32 cellular contexts compared by ENCODE assay signal in the genomic region with DNA sequence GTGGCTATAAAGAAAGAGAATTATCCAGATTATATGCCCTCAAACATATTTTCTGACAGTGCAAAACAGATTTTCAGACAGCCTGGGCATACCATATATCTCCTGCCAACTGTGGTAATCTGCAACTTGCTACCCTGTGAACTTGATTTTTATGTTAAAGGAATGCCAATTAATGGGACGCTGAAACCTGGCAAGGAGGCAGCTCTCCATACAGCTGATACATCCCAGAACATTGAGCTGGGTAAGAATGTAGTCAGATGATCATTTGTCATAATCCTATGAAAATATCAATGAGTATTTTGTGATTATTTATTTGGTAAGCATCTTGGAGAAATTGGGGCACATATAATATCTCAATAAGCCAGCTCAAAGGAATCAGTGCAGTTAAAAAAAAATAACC.
"Had no signal": no experiment of that assay in that cellular context is flagged by ENCODE, and none has a peak within 500 bp of the region (broad histone marks: within the 10 kb centered on the region; RNA-seq: fewer than 3 reads in every experiment).

No MANE protein-coding gene starts in this region.

- H3K9me3 ChIP-seq: body of pancreas, breast epithelium had no signal

- H3K4me3 ChIP-seq: body of pancreas, breast epithelium had no signal

- H3K4me1 ChIP-seq: breast epithelium had no signal

- DNase-seq: activated CD4-positive, alpha-beta memory T cell treated with anti-CD3 and anti-CD28 coated beads, Interleukin-2, amount 10 ng/mL, durations not matched to agents 7 days and 5 days; activated CD4-positive, alpha-beta T cell treated with anti-CD3 and anti-CD28 coated beads for 1 hour; activated CD4-positive, alpha-beta T cell treated with anti-CD3 and anti-CD28 coated beads for 36 hours; activated CD4-positive, alpha-beta T cell treated with anti-CD3 and anti-CD28 coated beads for 48 hours; activated CD4-positive, alpha-beta T cell treated with anti-CD3 and anti-CD28 coated beads, Interleukin-2, amount 10 ng/mL, durations not matched to agents 7 days and 5 days; activated CD4-positive, alpha-beta T cell treated with anti-CD3 and anti-CD28 coated beads, Interleukin-2, amount 50 U/mL, for 48 hours; activated CD4-positive, CD25-positive, alpha-beta regulatory T cell; activated CD8-positive, alpha-beta memory T cell treated with anti-CD3 and anti-CD28 coated beads for 24 hours; activated CD8-positive, alpha-beta memory T cell treated with anti-CD3 and anti-CD28 coated beads, Interleukin-2, amount 10 ng/mL, durations not matched to agents 7 days and 5 days; activated CD8-positive, alpha-beta memory T cell treated with anti-CD3 and anti-CD28 coated beads, Interleukin-2, amount 50 U/mL, for 48 hours; activated CD8-positive, alpha-beta T cell treated with anti-CD3 and anti-CD28 coated beads, Interleukin-2, amount 10 ng/mL, durations not matched to agents 7 days and 5 days; activated effector memory CD4-positive, alpha-beta T cell treated with Interleukin-2 at 50 U/mL for 16 hours; activated gamma-delta T cell; activated naive CD4-positive, alpha-beta T cell treated with anti-CD3 and anti-CD28 coated beads, Interleukin-2, amount 10 ng/mL, durations not matched to agents 7 days and 5 days; activated naive CD4-positive, alpha-beta T cell treated with Interleukin-2 at 50 U/mL for 16 hours; activated naive CD8-positive, alpha-beta T cell treated with anti-CD3 and anti-CD28 coated beads, Interleukin-2, amount 10 ng/mL, durations not matched to agents 7 days and 5 days; activated naive CD8-positive, alpha-beta T cell treated with anti-CD3 and anti-CD28 coated beads, Interleukin-2, amount 50 U/mL, for 24 hours; activated T-cell treated with anti-CD3 and anti-CD28 coated beads, Interleukin-2, amount 50 U/mL, for 24 hours; activated T-cell treated with anti-CD3 and anti-CD28 coated beads, Interleukin-2, amount 50 U/mL, for 48 hours; amygdala; anterior cingulate cortex; body of pancreas; brain microvascular endothelial cell; central memory CD4-positive, alpha-beta T cell; SW 1271; T-helper 1 cell; T-helper 2 cell; T-helper 9 cell; WERI-Rb-1 had no signal

- H3K27me3 ChIP-seq: body of pancreas, brain microvascular endothelial cell, breast epithelium had no signal

- H3K27ac ChIP-seq: body of pancreas, brain microvascular endothelial cell, breast epithelium, WERI-Rb-1 had no signal

- ATAC-seq: activated CD4-positive, alpha-beta T cell treated with anti-CD3 and anti-CD28 coated beads for 36 hours; activated CD4-positive, CD25-positive, alpha-beta regulatory T cell treated with anti-CD3 and anti-CD28 coated beads, Interleukin-2, amount 50 U/mL, for 24 hours; activated CD8-positive, alpha-beta memory T cell treated with anti-CD3 and anti-CD28 coated beads, Interleukin-2, amount 10 ng/mL, durations not matched to agents 7 days and 5 days; activated CD8-positive, alpha-beta T cell treated with anti-CD3 and anti-CD28 coated beads, Interleukin-2, amount 10 ng/mL, durations not matched to agents 7 days and 5 days; activated naive CD8-positive, alpha-beta T cell treated with anti-CD3 and anti-CD28 coated beads, Interleukin-2, amount 50 U/mL, for 24 hours; body of pancreas; WTC11 had no signal
